19 cellular contexts compared by ENCODE assay signal in the genomic region with DNA sequence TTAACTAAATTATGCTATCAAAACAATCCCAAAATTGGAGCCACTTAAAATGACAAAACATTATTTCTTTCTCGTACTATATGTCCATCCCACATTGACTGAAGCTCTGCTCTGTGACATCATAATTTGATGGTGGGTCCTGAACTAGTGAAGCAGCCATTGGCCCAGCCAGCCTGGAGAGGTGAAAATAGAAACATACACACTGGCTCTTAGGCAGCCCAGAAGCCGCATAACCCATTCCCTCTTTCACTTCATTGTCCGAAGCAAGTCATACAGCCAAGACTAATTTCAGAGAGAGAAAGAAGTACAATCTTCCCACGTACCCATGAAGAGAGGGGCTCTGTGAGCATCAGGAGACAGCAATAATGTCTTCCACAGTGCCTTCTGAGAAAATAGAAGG.
"Had no signal": no experiment of that assay in that cellular context is flagged by ENCODE, and none has a peak within 500 bp of the region (broad histone marks: within the 10 kb centered on the region; RNA-seq: fewer than 3 reads in every experiment).

No MANE protein-coding gene starts in this region.

- H3K36me3 Mint-ChIP-seq: activated naive CD4-positive, alpha-beta T cell treated with anti-CD3 and anti-CD28 coated beads, Interleukin-2, amount 50 U/mL, for 72 hours had no signal

- FAIRE-seq: astrocyte, islet of Langerhans had no signal

- H3K4me3 Mint-ChIP-seq: dendritic cell treated with granulocyte-macrophage colony-stimulating factor and Interleukin-4, amounts not matched to agents 40 ng/mL and 50 ng/mL, for 4 days; stimulated activated naive CD8-positive, alpha-beta T cell treated with anti-CD3 and anti-CD28 coated beads, Interleukin-15, Interleukin-2, amounts not matched to agents 100 ng/mL and 50 ng/mL, for 24 hours; T-helper 17 cell had no signal

- H3K27ac Mint-ChIP-seq: activated naive CD4-positive, alpha-beta T cell treated with anti-CD3 and anti-CD28 coated beads, Interleukin-2, amount 50 U/mL, for 72 hours; dendritic cell treated with granulocyte-macrophage colony-stimulating factor and Interleukin-4, amounts not matched to agents 40 ng/mL and 50 ng/mL, for 4 days; stimulated activated naive CD8-positive, alpha-beta T cell treated with anti-CD3 and anti-CD28 coated beads, Interleukin-15, Interleukin-2, amounts not matched to agents 100 ng/mL and 50 ng/mL, for 24 hours; T-helper 17 cell had no signal

- H3K9me3 Mint-ChIP-seq: dendritic cell treated with granulocyte-macrophage colony-stimulating factor and Interleukin-4, amounts not matched to agents 40 ng/mL and 50 ng/mL, for 4 days; stimulated activated naive CD8-positive, alpha-beta T cell treated with anti-CD3 and anti-CD28 coated beads, Interleukin-15, Interleukin-2, amounts not matched to agents 100 ng/mL and 50 ng/mL, for 24 hours had no signal

- H3K4me3 ChIP-seq: adrenal gland, esophagus squamous epithelium, hepatocyte, lung, transverse colon, vagina had no signal

- DNase-seq: activated CD4-positive, alpha-beta T cell treated with anti-CD3 and anti-CD28 coated beads for 1 hour; activated CD4-positive, alpha-beta T cell treated with anti-CD3 and anti-CD28 coated beads, Interleukin-2, amount 50 U/mL, for 4 hours; activated gamma-delta T cell; adrenal gland; effector CD8-positive, alpha-beta T cell; esophagus squamous epithelium; left colon; stimulated activated CD4-positive, alpha-beta T cell treated with anti-CD3 and anti-CD28 coated beads, Interleukin-2, amount 100 ng/mL, for 24 hours; T-helper 17 cell; transverse colon; WERI-Rb-1 had no signal

- H3K27me3 Mint-ChIP-seq: dendritic cell treated with granulocyte-macrophage colony-stimulating factor and Interleukin-4, amounts not matched to agents 40 ng/mL and 50 ng/mL, for 4 days; stimulated activated naive CD8-positive, alpha-beta T cell treated with anti-CD3 and anti-CD28 coated beads, Interleukin-15, Interleukin-2, amounts not matched to agents 100 ng/mL and 50 ng/mL, for 24 hours; T-helper 17 cell had no signal

- H3K4me1 Mint-ChIP-seq: T-helper 17 cell had no signal
